20 cellular contexts compared by ENCODE assay signal in genomic region chr7:103143865-103144264, GRCh38. TPM values are rescaled to one million over a fixed set of nuclear protein-coding genes. Genes with fewer than 3 reads are reported as not detected.
DNase-seq lines count a peak whose midpoint lies in the region; ATAC-seq, FAIRE-seq and TF ChIP-seq lines count a peak whose summit lies in the region.
"Had no signal": no experiment of that assay in that cellular context is flagged by ENCODE, and none has a peak within 500 bp of the region (broad histone marks: within the 10 kb centered on the region; RNA-seq: fewer than 3 reads in every experiment).

No MANE protein-coding gene starts in this region.

- CTCF ChIA-PET in HEK293T (lab: Yijun Ruan, JAX): no interaction called here
- CTCF ChIA-PET in activated CD4-positive, alpha-beta T cell treated with anti-CD3 and anti-CD28 coated beads for 36 hours (lab: Charles Lee): interaction anchor here (0.6 kb wide), 1 partner anchor 69 kb away, joined by 3 read pairs; the partner anchor contains the start of genes ARMC10 and FBXL13

- H3K36me3 ChIP-seq in colonic mucosa (no peaks in the 10 kb centered on the region), small intestine (ENCODE audit: control insufficient read depth in 2 of 2, insufficient read depth in 2 of 2, low read length in 2 of 2) (no peaks in the 10 kb centered on the region)

- H3K27ac Mint-ChIP-seq in activated CD4-positive, alpha-beta T cell treated with anti-CD3 and anti-CD28 coated beads for 36 hours: no peak overlapping the region
- H3K27ac Mint-ChIP-seq: CD4-positive, alpha-beta T cell; GM23338 had no signal

- POLR2A ChIA-PET in HEK293T (lab: Yijun Ruan, JAX): no interaction called here
- POLR2A ChIA-PET in activated CD4-positive, alpha-beta T cell treated with anti-CD3 and anti-CD28 coated beads for 36 hours (lab: Charles Lee): no interaction called here

- no peaks in the 10 kb centered on the region for H3K27me3 Mint-ChIP-seq in activated CD4-positive, alpha-beta T cell treated with anti-CD3 and anti-CD28 coated beads for 36 hours
- H3K27me3 Mint-ChIP-seq: CD4-positive, alpha-beta T cell had no signal

- H3K27me3 ChIP-seq in colonic mucosa: no peaks in the 10 kb centered on the region
- H3K27me3 ChIP-seq in small intestine (ENCODE audit: control insufficient read depth in 2 of 2, insufficient read depth in 2 of 2, low read length in 2 of 2): no peaks in the 10 kb centered on the region

- 31 to 68% (median 42%) methylated on average over 1 of the region's 1 CpG for WGBS in small intestine, 3 donors

- H3K4me1 ChIP-seq in colonic mucosa: no peaks in the 10 kb centered on the region
- no peaks in the 10 kb centered on the region for H3K4me1 ChIP-seq in small intestine (ENCODE audit: control insufficient read depth in 2 of 2, insufficient read depth in 1 of 2, low read depth in 1 of 2, low read length in 1 of 2)

- no peaks in the 10 kb centered on the region for H3K9me3 Mint-ChIP-seq in activated CD4-positive, alpha-beta T cell treated with anti-CD3 and anti-CD28 coated beads for 36 hours (ENCODE audit: low read depth)
- H3K9me3 Mint-ChIP-seq: CD4-positive, alpha-beta T cell; GM23338 had no signal

- no peak for FAIRE-seq in small intestine (lab: Jason Lieb, UNC)
- FAIRE-seq: A204.1, D721Med, G401.6, GM12891, GM18507, H54 had no signal

- DNase-seq in HEK293T (ENCODE audit: extremely low spot score) (no peak), LoVo (ENCODE audit: low spot score) (peak; percentile 63), colonic mucosa (peak; percentile 76), small intestine (peak; percentile 67)
- no peak for DNase-seq in activated CD4-positive, alpha-beta T cell treated with anti-CD3 and anti-CD28 coated beads for 36 hours
- DNase-seq in stimulated activated CD4-positive, alpha-beta T cell treated with anti-CD3 and anti-CD28 coated beads, Interleukin-4, amount 100 ng/mL, for 1 hour: no peak
- no peak for DNase-seq in stimulated activated naive CD4-positive, alpha-beta T cell treated with Interleukin-2 at 50 U/mL for 16 hours (lab: John Stamatoyannopoulos, UW)
- DNase-seq: ACHN; AML-193; Caco-2; CD4-positive, alpha-beta T cell; HCEC 1CT had no signal

- H3K27ac ChIP-seq in colonic mucosa (peak overlapping the region; percentile 21), small intestine (ENCODE audit: low read depth in 1 of 2, low read length in 1 of 2) (no peak overlapping the region)
- H3K27ac ChIP-seq: C4-2B had no signal

- H3K36me3 Mint-ChIP-seq in activated CD4-positive, alpha-beta T cell treated with anti-CD3 and anti-CD28 coated beads for 36 hours (ENCODE audit: low read depth): peaks cover 19% of the 10 kb centered on the region

- H3K4me1 Mint-ChIP-seq in activated CD4-positive, alpha-beta T cell treated with anti-CD3 and anti-CD28 coated beads for 36 hours: peaks cover 33% of the 10 kb centered on the region

- H3K4me3 Mint-ChIP-seq in activated CD4-positive, alpha-beta T cell treated with anti-CD3 and anti-CD28 coated beads for 36 hours: no peak overlapping the region
- H3K4me3 Mint-ChIP-seq: CD4-positive, alpha-beta T cell; GM23338 had no signal

- H3K4me3 ChIP-seq in colonic mucosa (no peak overlapping the region), small intestine (ENCODE audit: low read depth in 1 of 2, low read length in 2 of 2) (no peak overlapping the region)
- H3K4me3 ChIP-seq: GM23338 had no signal

- no peak for TF ChIP-seq CTCF in colonic mucosa (IDR thresholded peaks at IDR 0.05)

- ATAC-seq in activated CD4-positive, alpha-beta T cell treated with anti-CD3 and anti-CD28 coated beads for 36 hours: no peak
- ATAC-seq: GM23338 had no signal

- H3K9ac ChIP-seq in colonic mucosa (ENCODE audit: low read depth in 2 of 2, low read length in 2 of 2): no peak overlapping the region

- intact Hi-C loops in colonic mucosa (cut with DNase I): no loop called here
- intact Hi-C loops in activated CD4-positive, alpha-beta T cell treated with anti-CD3 and anti-CD28 coated beads for 36 hours (cut with DNase I, micrococcal nuclease): no loop called here

- H3K9me3 ChIP-seq in colonic mucosa: no peaks in the 10 kb centered on the region
- no peaks in the 10 kb centered on the region for H3K9me3 ChIP-seq in small intestine (ENCODE audit: control insufficient read depth, low read depth)
- H3K9me3 ChIP-seq: Caco-2 had no signal

TF ChIP-seq in HEK293T, 16 proteins besides CTCF, POLR2A, EP300 and RAD21:
- no peak for TF ChIP-seq FOXK2 (IDR thresholded peaks at IDR 0.05)
- no peak for TF ChIP-seq TARDBP (IDR thresholded peaks at IDR 0.05)
- TF ChIP-seq HDGF (IDR thresholded peaks at IDR 0.05; ENCODE audit: borderline replicate concordance): no peak
- no peak for TF ChIP-seq SUZ12 (IDR thresholded peaks at IDR 0.05)
- no peak for TF ChIP-seq NFRKB (IDR thresholded peaks at IDR 0.05)
- no peak for TF ChIP-seq LEF1 (IDR thresholded peaks at IDR 0.05; ENCODE audit: borderline replicate concordance)
- 0 out of 2 replicates have a peak, but pooled peaks have one; percentile 30 for TF ChIP-seq ARNT (IDR thresholded peaks at IDR 0.05)
- TF ChIP-seq ZNF384 (IDR thresholded peaks at IDR 0.05): no peak
- peak; percentile 69; the same call in 1 of the 2 replicates for TF ChIP-seq CTBP1 (IDR thresholded peaks at IDR 0.05; ENCODE audit: borderline replicate concordance)
- no peak for TF ChIP-seq SP1 (IDR thresholded peaks at IDR 0.05)
- no peak for TF ChIP-seq L3MBTL2 (conservative IDR thresholded peaks at IDR 0.05)
- TF ChIP-seq FOXM1 (IDR thresholded peaks at IDR 0.05; ENCODE audit: borderline replicate concordance): no peak
- no peak for TF ChIP-seq BHLHE40 (IDR thresholded peaks at IDR 0.05; ENCODE audit: borderline replicate concordance)
- no peak for TF ChIP-seq ELF4 (IDR thresholded peaks at IDR 0.05)
- 0 out of 2 replicates have a peak, but pooled peaks have one; percentile 37 for TF ChIP-seq FOXA1 (IDR thresholded peaks at IDR 0.05)
- TF ChIP-seq PKNOX1 (IDR thresholded peaks at IDR 0.05): peak; percentile 72

RNA-seq across cellular contexts. Expression of gene NAPEPLD, which starts 5.0 kb away (rescaled TPM):
- 10 to 100 TPM; 61.4 to 64.6 TPM for total RNA-seq in colonic mucosa
- 10 to 100 TPM in 2 of 3 donors, 1 to 10 TPM in 1; 8.9 to 23.5 (median 12.7) TPM for polyA plus RNA-seq in small intestine
- 1 to 10 TPM; 4.7 TPM for total RNA-seq in activated CD4-positive, alpha-beta T cell treated with anti-CD3 and anti-CD28 coated beads for 36 hours

Comparison
In these comparisons a context has a peak if more than half of its experiments do, and no peak if none do; other contexts are left out.
1. DNase-seq: peak in LoVo (single experiment), colonic mucosa (single experiment) and small intestine (single experiment); none in HEK293T (single experiment), activated CD4-positive, alpha-beta T cell treated with anti-CD3 and anti-CD28 coated beads for 36 hours (single experiment), stimulated activated CD4-positive, alpha-beta T cell treated with anti-CD3 and anti-CD28 coated beads, Interleukin-4, amount 100 ng/mL, for 1 hour (single experiment) and stimulated activated naive CD4-positive, alpha-beta T cell treated with Interleukin-2 at 50 U/mL for 16 hours (single experiment).
2. RNA of gene NAPEPLD, which starts 5.0 kb away (total RNA-seq): 61.4 to 64.6 TPM in colonic mucosa; 4.7 TPM in activated CD4-positive, alpha-beta T cell treated with anti-CD3 and anti-CD28 coated beads for 36 hours; every median in the first group is over 10 times any median in the second.